Comparison of ENCODE assay signal across 19 cellular contexts in genomic region chr14:77119852-77120251, GRCh38. TPM values are rescaled to one million over a fixed set of nuclear protein-coding genes. Genes with fewer than 3 reads are reported as not detected.
DNase-seq lines count a peak whose midpoint lies in the region; ATAC-seq and TF ChIP-seq lines count a peak whose summit lies in the region.
"Had no signal": no experiment of that assay in that cellular context is flagged by ENCODE, and none has a peak within 500 bp of the region (broad histone marks: within the 10 kb centered on the region; RNA-seq: fewer than 3 reads in every experiment).

No MANE protein-coding gene starts in this region.

- no peaks in the 10 kb centered on the region for H3K27me3 ChIP-seq in dorsolateral prefrontal cortex

- H3K79me2 ChIP-seq in OCI-LY7 (ENCODE audit: insufficient read depth, low read depth, low read length) = no peaks in the 10 kb centered on the region; the same call in 1 of the 2 replicates

- H3K27me3 Mint-ChIP-seq in activated CD4-positive, alpha-beta T cell treated with anti-CD3 and anti-CD28 coated beads, Interleukin-2, amount 10 ng/mL, durations not matched to agents 7 days and 5 days = peaks cover 14% of the 10 kb centered on the region
- no peaks in the 10 kb centered on the region for H3K27me3 Mint-ChIP-seq in stimulated activated memory B cell treated with anti-CD40 and anti-IgM and Interleukin-4, amounts not matched to agents 10 μg/mL and 1 μg/mL and 100 μg/mL, for 72 hours
- H3K27me3 Mint-ChIP-seq: central memory CD8-positive, alpha-beta T cell; stimulated activated naive B cell treated with anti-CD40 and anti-IgM and Interleukin-4, amounts not matched to agents 10 μg/mL and 1 μg/mL and 100 μg/mL, for 72 hours had no signal

- peaks cover 35% of the 10 kb centered on the region for H3K36me3 ChIP-seq in OCI-LY7 (ENCODE audit: insufficient read depth, low read length)

- H3K36me3 Mint-ChIP-seq in activated CD4-positive, alpha-beta T cell treated with anti-CD3 and anti-CD28 coated beads, Interleukin-2, amount 10 ng/mL, durations not matched to agents 7 days and 5 days (ENCODE audit: low read depth) = peaks cover 7% of the 10 kb centered on the region
- H3K36me3 Mint-ChIP-seq in stimulated activated memory B cell treated with anti-CD40 and anti-IgM and Interleukin-4, amounts not matched to agents 10 μg/mL and 1 μg/mL and 100 μg/mL, for 72 hours = peaks cover 16% of the 10 kb centered on the region

- H3K4me1 ChIP-seq in OCI-LY7 (ENCODE audit: insufficient read depth, low read length, poor library complexity, severe bottlenecking) = peaks cover 59% of the 10 kb centered on the region

- H2AFZ ChIP-seq in OCI-LY7 (ENCODE audit: low read length) = no peak overlapping the region; the same call in 1 of the 2 replicates

- intact Hi-C loops in OCI-LY7 (cut with micrococcal nuclease; ENCODE audit: unreplicated experiment) (loop anchor here (2.0 kb wide), 2 partner anchors 61 to 87 kb away; partner anchors contain the start of gene TMEM63C), dorsolateral prefrontal cortex (cut with DNase I) (loop anchor here (2.0 kb wide), 2 partner anchors 13 to 21 kb away; partner anchors contain the start of gene CIPC (in 1 of the 2))

- H3K4me3 Mint-ChIP-seq in activated CD4-positive, alpha-beta T cell treated with anti-CD3 and anti-CD28 coated beads, Interleukin-2, amount 10 ng/mL, durations not matched to agents 7 days and 5 days = no peak overlapping the region
- H3K4me3 Mint-ChIP-seq in stimulated activated memory B cell treated with anti-CD40 and anti-IgM and Interleukin-4, amounts not matched to agents 10 μg/mL and 1 μg/mL and 100 μg/mL, for 72 hours = no peak overlapping the region
- H3K4me3 Mint-ChIP-seq: type B pancreatic cell had no signal

- POLR2A ChIA-PET in activated CD4-positive, alpha-beta T cell treated with anti-CD3 and anti-CD28 coated beads, Interleukin-2, amount 10 ng/mL, durations not matched to agents 7 days and 5 days (lab: Charles Lee) = no interaction called here
- POLR2A ChIA-PET in OCI-LY7 (lab: Charles Lee) = interaction anchor here (0.7 to 5.1 kb wide), 2 partner anchors 21 to 475 kb away, joined by 5 to 51 read pairs; partner anchors contain the start of gene CIPC

- H3K4me3 ChIP-seq in OCI-LY7 (ENCODE audit: low read depth, low read length, poor library complexity, severe bottlenecking) = peak overlapping the region; percentile 12
- H3K4me3 ChIP-seq in dorsolateral prefrontal cortex = peak overlapping the region in 1 of 59 donors; percentile 44

- no peak for DNase-seq in activated CD4-positive, alpha-beta T cell treated with anti-CD3 and anti-CD28 coated beads, Interleukin-2, amount 10 ng/mL, durations not matched to agents 7 days and 5 days
- no peak for DNase-seq in activated CD4-positive, alpha-beta T cell treated with anti-CD3 and anti-CD28 coated beads, Interleukin-2, amount 50 U/mL, for 48 hours
- DNase-seq in OCI-LY7 (ENCODE audit: low spot score) = peak; percentile 51
- no peak for DNase-seq in dorsolateral prefrontal cortex
- DNase-seq in GM13976 (ENCODE audit: low spot score) = no peak
- DNase-seq: activated T-cell treated with anti-CD3 and anti-CD28 coated beads for 4 hours; foreskin fibroblast; GOT3; NCI-H1436; NCI-H226; Right ventricle myocardium superior; stimulated activated CD4-positive, alpha-beta T cell treated with anti-CD3 and anti-CD28 coated beads, Interleukin-12 subunit alpha, Interleukin-12 subunit beta, amount 100 ng/mL, for 4 hours; stimulated activated naive B cell treated with anti-CD40 and anti-IgM and Interleukin-4, amounts not matched to agents 10 μg/mL and 1 μg/mL and 100 μg/mL, for 72 hours had no signal

- peak overlapping the region; percentile 96 for H3K27ac ChIP-seq in OCI-LY7 (ENCODE audit: low read depth, low read length, poor library complexity, severe bottlenecking)
- H3K27ac ChIP-seq in dorsolateral prefrontal cortex = peak overlapping the region in 58 of 59 donors; percentile 67 to 99 (median 92)

- no TSS peak for BruUV-seq in OCI-LY7 (replicated peaks; lab: Mats Ljungman, UMichigan)

- no peaks in the 10 kb centered on the region for H3K9me2 ChIP-seq in OCI-LY7 (ENCODE audit: insufficient read depth, low read length)

- H4K20me1 ChIP-seq in OCI-LY7 (ENCODE audit: insufficient read depth, low read length) = no peaks in the 10 kb centered on the region

- CTCF ChIA-PET in activated CD4-positive, alpha-beta T cell treated with anti-CD3 and anti-CD28 coated beads, Interleukin-2, amount 10 ng/mL, durations not matched to agents 7 days and 5 days (lab: Charles Lee) = interaction anchor here (0.7 to 3.5 kb wide), 2 partner anchors 11 to 21 kb away, joined by 3 to 11 read pairs; partner anchors contain the start of gene CIPC
- CTCF ChIA-PET in OCI-LY7 (lab: Charles Lee; ENCODE audit: unreplicated experiment) = no interaction called here

- peaks cover 35% of the 10 kb centered on the region for H3K4me1 Mint-ChIP-seq in activated CD4-positive, alpha-beta T cell treated with anti-CD3 and anti-CD28 coated beads, Interleukin-2, amount 10 ng/mL, durations not matched to agents 7 days and 5 days
- peaks cover 67% of the 10 kb centered on the region for H3K4me1 Mint-ChIP-seq in stimulated activated memory B cell treated with anti-CD40 and anti-IgM and Interleukin-4, amounts not matched to agents 10 μg/mL and 1 μg/mL and 100 μg/mL, for 72 hours

- in situ Hi-C loops in GM13976 (cut with MboI; ENCODE audit: low sequenced_read_pairs, unreplicated experiment) = no loop called here

- H3K27ac Mint-ChIP-seq in activated CD4-positive, alpha-beta T cell treated with anti-CD3 and anti-CD28 coated beads, Interleukin-2, amount 10 ng/mL, durations not matched to agents 7 days and 5 days = peak overlapping the region; percentile 46
- H3K27ac Mint-ChIP-seq in stimulated activated memory B cell treated with anti-CD40 and anti-IgM and Interleukin-4, amounts not matched to agents 10 μg/mL and 1 μg/mL and 100 μg/mL, for 72 hours = peak overlapping the region; percentile 92

- TF ChIP-seq CTCF in OCI-LY7 (conservative IDR thresholded peaks at IDR 0.05; ENCODE audit: low read length) (no peak), dorsolateral prefrontal cortex (IDR thresholded peaks at IDR 0.05 in 54 of 56, conservative IDR thresholded peaks at IDR 0.05 in 2 of 56; ENCODE audit: low read depth in 1 of 56, partially characterized antibody in 56 of 56) (no peak), GM13976 (IDR thresholded peaks at IDR 0.05; ENCODE audit: borderline replicate concordance, control extremely low read depth, extremely low read depth, insufficient read depth, missing control alignments) (no peak)

- no peaks in the 10 kb centered on the region for H3K9me3 ChIP-seq in OCI-LY7 (ENCODE audit: low read length)

- H3K4me2 ChIP-seq in OCI-LY7 (ENCODE audit: low read length) = peak overlapping the region; percentile 63

- ATAC-seq in stimulated activated memory B cell treated with anti-CD40 and anti-IgM and Interleukin-4, amounts not matched to agents 10 μg/mL and 1 μg/mL and 100 μg/mL, for 72 hours = no peak
- no peak for ATAC-seq in GM19397 (IDR thresholded peaks at IDR 0.05; ENCODE audit: unreplicated experiment)
- no peak for ATAC-seq in HG03571 (IDR thresholded peaks at IDR 0.05; ENCODE audit: unreplicated experiment)
- ATAC-seq: stimulated activated naive B cell treated with anti-CD40 and anti-IgM and Interleukin-4, amounts not matched to agents 10 μg/mL and 1 μg/mL and 100 μg/mL, for 72 hours had no signal

- H3K9me3 Mint-ChIP-seq in activated CD4-positive, alpha-beta T cell treated with anti-CD3 and anti-CD28 coated beads, Interleukin-2, amount 10 ng/mL, durations not matched to agents 7 days and 5 days = no peaks in the 10 kb centered on the region
- no peaks in the 10 kb centered on the region for H3K9me3 Mint-ChIP-seq in stimulated activated memory B cell treated with anti-CD40 and anti-IgM and Interleukin-4, amounts not matched to agents 10 μg/mL and 1 μg/mL and 100 μg/mL, for 72 hours
- H3K9me3 Mint-ChIP-seq: central memory CD8-positive, alpha-beta T cell; stimulated activated naive B cell treated with anti-CD40 and anti-IgM and Interleukin-4, amounts not matched to agents 10 μg/mL and 1 μg/mL and 100 μg/mL, for 72 hours; type B pancreatic cell had no signal

RNA-seq across cellular contexts. Expression of gene ZDHHC22, which starts 21.7 kb away (rescaled TPM):
- total RNA-seq in activated CD4-positive, alpha-beta T cell treated with anti-CD3 and anti-CD28 coated beads, Interleukin-2, amount 10 ng/mL, durations not matched to agents 7 days and 5 days = not detected
- not detected in 2 replicates for total RNA-seq in OCI-LY7 (2014; rRNA removed; shearing (Covaris generic))
- total RNA-seq in OCI-LY7 (2022) (not detected in 2 replicates), dorsolateral prefrontal cortex (100 to 1,000 TPM in 1 of 120 experiments, 10 to 100 TPM in 119; 19.6 to 100 (median 62.4) TPM)
- total RNA-seq: Daoy, Right ventricle myocardium superior had no signal

RNA-seq across cellular contexts. Expression of gene CIPC, which starts 21.8 kb away (rescaled TPM):
- total RNA-seq in activated CD4-positive, alpha-beta T cell treated with anti-CD3 and anti-CD28 coated beads, Interleukin-2, amount 10 ng/mL, durations not matched to agents 7 days and 5 days = 10 to 100 TPM; 14.4 to 15.1 TPM
- total RNA-seq in OCI-LY7 (2014; rRNA removed; shearing (Covaris generic)) = 31.7 and 43.4 TPM in 2 replicates
- 20.9 and 24.1 TPM in 2 replicates for total RNA-seq in OCI-LY7 (2022)
- 100 to 1,000 TPM in 30 of 120 experiments, 10 to 100 TPM in 90; 63.6 to 149 (median 93.0) TPM for total RNA-seq in dorsolateral prefrontal cortex

Comparison
In these comparisons a context has a peak if more than half of its experiments do, and no peak if none do; other contexts are left out.
1. RNA of gene ZDHHC22, which starts 21.7 kb away (total RNA-seq): 19.6 to 100 TPM in dorsolateral prefrontal cortex; not detected in activated CD4-positive, alpha-beta T cell treated with anti-CD3 and anti-CD28 coated beads, Interleukin-2, amount 10 ng/mL, durations not matched to agents 7 days and 5 days and not detected in OCI-LY7; every median in the first group is over 10 times any median in the second.